9 cellular contexts compared by ENCODE assay signal in genomic region chr4:88526221-88526815, GRCh38.
DNase-seq lines count a peak whose midpoint lies in the region; ATAC-seq and TF ChIP-seq lines count a peak whose summit lies in the region.
"Had no signal": no experiment of that assay in that cellular context is flagged by ENCODE, and none has a peak within 500 bp of the region (broad histone marks: within the 10 kb centered on the region; RNA-seq: fewer than 3 reads in every experiment).

No MANE protein-coding gene starts in this region.

- H2AFZ ChIP-seq in SU-DHL-6 (ENCODE audit: low read depth, low read length, severe bottlenecking), result no peak overlapping the region

- H3K4me2 ChIP-seq in SU-DHL-6 (ENCODE audit: low read depth, low read length, poor library complexity, severe bottlenecking), result no peak overlapping the region

- TF ChIP-seq CTCF in AG10803 (conservative IDR thresholded peaks at IDR 0.05; ENCODE audit: low read length) (peak; percentile 30; the same call in 1 of the 2 replicates), GM13976 (IDR thresholded peaks at IDR 0.05; ENCODE audit: borderline replicate concordance, control extremely low read depth, extremely low read depth, insufficient read depth, missing control alignments) (peak; percentile 11), SU-DHL-6 (IDR thresholded peaks at IDR 0.05; ENCODE audit: insufficient read depth, low read length, poor library complexity, severe bottlenecking) (peak; percentile 12)

- H3K4me3 ChIP-seq in AG10803 (ENCODE audit: low read length) (no peak overlapping the region), SU-DHL-6 (ENCODE audit: insufficient read depth, low read length, poor library complexity, severe bottlenecking) (no peak overlapping the region)
- H3K4me3 ChIP-seq: SJCRH30 had no signal

- DNase-seq in AG10803 (ENCODE audit: low read depth) (peak; percentile 22), GM13976 (ENCODE audit: low spot score) (peak; percentile 33), germinal center (ENCODE audit: low spot score) (peak; percentile 11), iPS-NIHi11 (ENCODE audit: low spot score) (no peak), SHP77 treated with DMSO at 0.1 percent for 48 hours (lab: John Stamatoyannopoulos, UW) (no peak)

- H3K27me3 ChIP-seq in SU-DHL-6 (ENCODE audit: low read length), result no peaks in the 10 kb centered on the region
- H3K27me3 ChIP-seq: SJCRH30 had no signal

- no peaks in the 10 kb centered on the region for H3K36me3 ChIP-seq in SU-DHL-6 (ENCODE audit: low read length)

- no peak overlapping the region for H3K27ac ChIP-seq in SU-DHL-6 (ENCODE audit: low read depth, low read length)
- H3K27ac ChIP-seq: SJCRH30 had no signal

- in situ Hi-C loops in GM13976 (cut with MboI; ENCODE audit: low sequenced_read_pairs, unreplicated experiment), result loop anchor here (25.0 kb wide), 1 partner anchor 286 kb away; no protein-coding TSS in a partner anchor

- no peaks in the 10 kb centered on the region for H3K9me2 ChIP-seq in SU-DHL-6 (replicated peaks; ENCODE audit: insufficient read depth, low read length)

- H4K20me1 ChIP-seq in SU-DHL-6 (ENCODE audit: low read depth, low read length), result no peaks in the 10 kb centered on the region

- no peaks in the 10 kb centered on the region for H3K79me2 ChIP-seq in SU-DHL-6 (ENCODE audit: insufficient read depth, low read length)

- H3K9me3 ChIP-seq in SU-DHL-6 (ENCODE audit: insufficient read depth, low read length), result no peaks in the 10 kb centered on the region
- H3K9me3 ChIP-seq: SJCRH30 had no signal

- H3F3A ChIP-seq in SU-DHL-6 (ENCODE audit: insufficient read depth), result no peaks in the 10 kb centered on the region

- ATAC-seq in GM21825 (IDR thresholded peaks at IDR 0.05; ENCODE audit: unreplicated experiment) (no peak), GM21786 (IDR thresholded peaks at IDR 0.05; ENCODE audit: unreplicated experiment) (no peak)

- no peak overlapping the region for H3K9ac ChIP-seq in SU-DHL-6 (ENCODE audit: low read length)

Comparison
In these comparisons a context has a peak if more than half of its experiments do, and no peak if none do; other contexts are left out.
1. DNase-seq: peak in AG10803 (single experiment), GM13976 (single experiment) and germinal center (single experiment); none in iPS-NIHi11 (single experiment) and SHP77 treated with DMSO at 0.1 percent for 48 hours (single experiment).
2. Peak in every context shown above with its lines, with median percentiles within 50 percentile points of each other: CTCF ChIP-seq.